Comparison of ENCODE assay signal across 10 cellular contexts in genomic region chr9:93954436-93955355, GRCh38. TPM values are rescaled to one million over a fixed set of nuclear protein-coding genes. Genes with fewer than 3 reads are reported as not detected.
DNase-seq lines count a peak whose midpoint lies in the region; ATAC-seq, FAIRE-seq and TF ChIP-seq lines count a peak whose summit lies in the region.
"Had no signal": no experiment of that assay in that cellular context is flagged by ENCODE, and none has a peak within 500 bp of the region (broad histone marks: within the 10 kb centered on the region; RNA-seq: fewer than 3 reads in every experiment).

Gene BARX1, minus strand, starts transcription at chr9:93955355. Its CDS starts 209 bp downstream, at chr9:93955146.

- H3K9me3 Mint-ChIP-seq in astrocyte (ENCODE audit: unreplicated experiment) (peaks cover 22% of the 10 kb centered on the region), naive B cell (peaks cover 1 to 10% (median 5%) of the 10 kb centered on the region in 7 donors)

- TF ChIP-seq CTCF in left ventricle myocardium inferior (IDR thresholded peaks at IDR 0.05; ENCODE audit: borderline replicate concordance) (no peak), astrocyte (IDR thresholded peaks at IDR 0.05; ENCODE audit: insufficient read depth, low read depth, low read length) (no peak), vagina (IDR thresholded peaks at IDR 0.05) (no peak), PC-3 (conservative IDR thresholded peaks at IDR 0.05; ENCODE audit: low read depth, low read length) (no peak)

- H3K36me3 Mint-ChIP-seq in astrocyte (ENCODE audit: low read depth, unreplicated experiment) (peaks cover 4% of the 10 kb centered on the region), naive B cell (peaks cover 0 to 17% of the 10 kb centered on the region in 2 donors)

- H3K4me1 Mint-ChIP-seq in astrocyte (ENCODE audit: low read depth, unreplicated experiment): no peaks in the 10 kb centered on the region
- H3K4me1 Mint-ChIP-seq in naive B cell: peaks cover 58 to 76% (median 63%) of the 10 kb centered on the region in 3 donors

- peaks cover 9% of the 10 kb centered on the region for H4K20me1 ChIP-seq in astrocyte (ENCODE audit: insufficient read depth, low read length)
- H4K20me1 ChIP-seq in PC-3 (ENCODE audit: low read length): no peaks in the 10 kb centered on the region

- H3K4me3 ChIP-seq in left ventricle myocardium inferior (peak within 1 kb of the TSS; percentile 47), astrocyte (ENCODE audit: insufficient read depth, low read depth, low read length) (peak within 1 kb of the TSS; percentile 10), vagina (peak within 1 kb of the TSS; percentile 23 to 25), PC-3 (ENCODE audit: low read length) (no peak within 1 kb of the TSS)

- CTCF ChIA-PET in PC-3 (lab: Charles Lee): no interaction called here

- intact Hi-C loops in left ventricle myocardium inferior (cut with micrococcal nuclease) (no loop called here), left ventricle myocardium superior (cut with micrococcal nuclease) (no loop called here), vagina (cut with DNase I) (no loop called here), PC-3 (cut with micrococcal nuclease) (no loop called here)

- H3K9me2 ChIP-seq in PC-3 (replicated peaks; ENCODE audit: low read length): no peaks in the 10 kb centered on the region

- no peak for DNase-seq in left ventricle myocardium inferior
- no peak for DNase-seq in left ventricle myocardium superior
- DNase-seq in astrocyte (ENCODE audit: low read depth): no peak
- DNase-seq in naive B cell: no peak
- no peak for DNase-seq in vagina (ENCODE audit: extremely low spot score in 2 of 2)
- DNase-seq in AG20443 (ENCODE audit: low spot score): no peak
- DNase-seq in PC-3: no peak
- DNase-seq: GOT3 had no signal

- H2AFZ ChIP-seq in astrocyte (ENCODE audit: low read depth, low read length) (peak within 1 kb of the TSS; percentile 60), PC-3 (ENCODE audit: low read length) (no peak within 1 kb of the TSS)

- H3K27me3 ChIP-seq in left ventricle myocardium inferior (ENCODE audit: low read depth): peaks cover 97% of the 10 kb centered on the region
- H3K27me3 ChIP-seq in astrocyte (ENCODE audit: insufficient read depth, low read length): peaks cover 90% of the 10 kb centered on the region
- H3K27me3 ChIP-seq in vagina: peaks cover 40% of the 10 kb centered on the region
- peaks cover 18% of the 10 kb centered on the region for H3K27me3 ChIP-seq in PC-3 (ENCODE audit: low read length)

- no peak for FAIRE-seq in astrocyte (lab: Jason Lieb, UNC)

- H3F3A ChIP-seq in PC-3 (ENCODE audit: low read length, unreplicated experiment): no peaks in the 10 kb centered on the region

- no TSS peak for BruUV-seq in PC-3 (replicated peaks; lab: Mats Ljungman, UMichigan)

- H3K4me1 ChIP-seq in left ventricle myocardium inferior: peaks cover 70% of the 10 kb centered on the region
- H3K4me1 ChIP-seq in astrocyte (ENCODE audit: insufficient read depth, low read length): peaks cover 7% of the 10 kb centered on the region
- peaks cover 63% of the 10 kb centered on the region for H3K4me1 ChIP-seq in vagina
- peaks cover 3% of the 10 kb centered on the region; the same call in 1 of the 2 replicates for H3K4me1 ChIP-seq in PC-3 (ENCODE audit: insufficient read depth, low read length)

- TF ChIP-seq POLR2A in vagina (IDR thresholded peaks at IDR 0.05): no peak

- H3K27ac ChIP-seq in left ventricle myocardium inferior (replicated peaks) (no peak within 1 kb of the TSS), astrocyte (ENCODE audit: low read depth, low read length) (no peak within 1 kb of the TSS), vagina (no peak within 1 kb of the TSS), PC-3 (ENCODE audit: low read length) (no peak within 1 kb of the TSS)

- no peak for ATAC-seq in left ventricle myocardium superior
- ATAC-seq in naive B cell (ENCODE audit: low read depth in 2 of 2): no peak
- ATAC-seq in PC-3: no peak
- no peak for ATAC-seq in HG02973 (IDR thresholded peaks at IDR 0.05; ENCODE audit: unreplicated experiment)

- H3K4me3 Mint-ChIP-seq in astrocyte (ENCODE audit: unreplicated experiment) (peak within 1 kb of the TSS; percentile 42), naive B cell (peak within 1 kb of the TSS; percentile 78 to 93 (median 83))

- H3K9ac ChIP-seq in astrocyte (ENCODE audit: low read length) (no peak within 1 kb of the TSS), PC-3 (ENCODE audit: low read length) (no peak within 1 kb of the TSS)

- H3K9me3 ChIP-seq in left ventricle myocardium inferior (replicated peaks) (no peaks in the 10 kb centered on the region), astrocyte (ENCODE audit: insufficient read depth, low read depth, low read length) (peaks cover 11% of the 10 kb centered on the region), vagina (no peaks in the 10 kb centered on the region), PC-3 (ENCODE audit: low read length) (no peaks in the 10 kb centered on the region)

- H3K4me2 ChIP-seq in astrocyte (ENCODE audit: low read length): peak within 1 kb of the TSS; percentile 74
- H3K4me2 ChIP-seq in PC-3 (ENCODE audit: low read length): no peak within 1 kb of the TSS

- POLR2A ChIA-PET in PC-3 (lab: Charles Lee; ENCODE audit: unreplicated experiment): no interaction called here

- H3K27me3 Mint-ChIP-seq in astrocyte (ENCODE audit: low read depth, unreplicated experiment) (peaks cover 66% of the 10 kb centered on the region), naive B cell (peaks cover 61 to 91% (median 88%) of the 10 kb centered on the region in 3 donors)

- H3K79me2 ChIP-seq in astrocyte (ENCODE audit: insufficient read depth, low read length) (no peaks in the 10 kb centered on the region), PC-3 (ENCODE audit: low read length) (no peaks in the 10 kb centered on the region)

- H3K27ac Mint-ChIP-seq in astrocyte (ENCODE audit: unreplicated experiment): peak within 1 kb of the TSS; percentile 8
- peak within 1 kb of the TSS; percentile 26 to 91 (median 82) for H3K27ac Mint-ChIP-seq in naive B cell

- H3K36me3 ChIP-seq in left ventricle myocardium inferior: no peaks in the 10 kb centered on the region
- H3K36me3 ChIP-seq in astrocyte (ENCODE audit: insufficient read depth, low read length): no peaks in the 10 kb centered on the region
- no peaks in the 10 kb centered on the region for H3K36me3 ChIP-seq in vagina
- no peaks in the 10 kb centered on the region for H3K36me3 ChIP-seq in PC-3 (ENCODE audit: low read depth, low read length)

RNA-seq across cellular contexts. Expression of gene BARX1, which starts in this region (rescaled TPM):
- not detected for total RNA-seq in left ventricle myocardium inferior
- total RNA-seq in left ventricle myocardium superior: not detected
- total RNA-seq in astrocyte: 0.62 and 0.73 TPM in 2 replicates
- not detected for polyA plus RNA-seq in naive B cell (ENCODE audit: low read depth in 6 of 6)
- total RNA-seq in vagina: not detected
- total RNA-seq in PC-3 (2014; rRNA removed): not detected in 2 replicates
- total RNA-seq: lung microvascular endothelial cell had no signal
